13 cellular contexts compared by ENCODE assay signal in the genomic region with DNA sequence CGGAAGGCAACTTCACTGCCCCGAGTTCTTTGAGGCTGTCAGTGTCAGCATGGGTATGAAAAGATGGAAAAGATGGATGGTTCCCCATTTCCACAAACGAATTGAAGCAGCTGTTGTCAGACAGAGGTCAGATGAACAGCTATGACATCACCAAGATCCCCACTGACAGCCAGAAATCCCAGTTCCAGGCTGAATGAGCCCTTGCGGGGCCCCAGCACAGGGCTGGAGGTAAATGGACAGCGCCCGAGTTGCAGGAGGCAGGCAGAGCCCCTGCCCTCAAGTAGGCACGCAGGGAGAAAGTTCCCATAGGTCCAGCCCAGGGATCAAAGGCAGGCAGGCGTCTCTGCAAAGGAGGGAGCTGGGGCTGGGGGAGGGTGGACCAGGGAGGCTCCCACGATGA.
A peak's percentile ranks its signal among the peaks of the same experiment; 100 is the strongest.
DNase-seq lines count a peak whose midpoint lies in the region; ATAC-seq and TF ChIP-seq lines count a peak whose summit lies in the region.
"Had no signal": no experiment of that assay in that cellular context is flagged by ENCODE, and none has a peak within 500 bp of the region (broad histone marks: within the 10 kb centered on the region; RNA-seq: fewer than 3 reads in every experiment).

No MANE protein-coding gene starts in this region.

- peaks cover 9% of the 10 kb centered on the region; the same call in 1 of the 2 replicates for H3K4me1 ChIP-seq in GM23338 (ENCODE audit: insufficient read depth)
- H3K4me1 ChIP-seq in SJCRH30: peaks cover 33% of the 10 kb centered on the region
- H3K4me1 ChIP-seq in neuronal stem cell (ENCODE audit: control insufficient read depth in 2 of 2, insufficient read depth in 1 of 2, low read depth in 1 of 2, low read length in 2 of 2): peaks cover 3 to 7% of the 10 kb centered on the region in 2 donors

- H2BK12ac ChIP-seq in neuronal stem cell (ENCODE audit: low read length): no peak overlapping the region

- H4K91ac ChIP-seq in neuronal stem cell (ENCODE audit: low read depth, low read length, poor library complexity): no peak overlapping the region

- peaks cover 20% of the 10 kb centered on the region for H3K4me1 Mint-ChIP-seq in GM23338

- H2AK5ac ChIP-seq in neuronal stem cell (ENCODE audit: low read depth, low read length): no peak overlapping the region

- H3K9me2 ChIP-seq in GM23338 (ENCODE audit: insufficient read depth): no peaks in the 10 kb centered on the region

- peak; percentile 89 for ATAC-seq in GM23338
- no peak for ATAC-seq in stimulated activated naive CD8-positive, alpha-beta T cell treated with anti-CD3 and anti-CD28 coated beads, Interleukin-15, Interleukin-2, amounts not matched to agents 100 U/mL and 50 U/mL, for 24 hours
- ATAC-seq: GM12878 had no signal

- H3K36me3 ChIP-seq in GM23338 (ENCODE audit: insufficient read depth) (no peaks in the 10 kb centered on the region), SJCRH30 (no peaks in the 10 kb centered on the region), neuronal stem cell (replicated peaks in 1 of 2; ENCODE audit: control insufficient read depth in 2 of 2, insufficient read depth in 2 of 2, low read length in 2 of 2) (no peaks in the 10 kb centered on the region)
- H3K36me3 ChIP-seq: MG63 had no signal

- H3K18ac ChIP-seq in neuronal stem cell (ENCODE audit: low read length): no peak overlapping the region

- H3K27me3 Mint-ChIP-seq in GM23338 (ENCODE audit: insufficient read depth, low read depth, poor library complexity): peaks cover 2% of the 10 kb centered on the region

- H4K20me1 ChIP-seq in GM23338 (replicated peaks; ENCODE audit: insufficient read depth): no peaks in the 10 kb centered on the region

- no peak overlapping the region for H4K8ac ChIP-seq in neuronal stem cell (ENCODE audit: low read depth, low read length)

- H3K79me2 ChIP-seq in GM23338 (replicated peaks; ENCODE audit: insufficient read depth): no peaks in the 10 kb centered on the region

- H2BK120ac ChIP-seq in neuronal stem cell (ENCODE audit: low read depth, low read length): no peak overlapping the region

- no peaks in the 10 kb centered on the region; the same call in 2 of the 3 replicates for H3K9me3 Mint-ChIP-seq in GM23338

- no peaks in the 10 kb centered on the region for H3F3A ChIP-seq in GM23338 (replicated peaks; ENCODE audit: low read depth)

- H3K9me3 ChIP-seq in SJCRH30 (replicated peaks) (no peaks in the 10 kb centered on the region), neuronal stem cell (replicated peaks in 1 of 2; ENCODE audit: control insufficient read depth in 2 of 2, insufficient read depth in 1 of 2, low read depth in 1 of 2, low read length in 2 of 2) (no peaks in the 10 kb centered on the region)
- H3K9me3 ChIP-seq: MG63 had no signal

- H3K4me3 ChIP-seq in GM23338: no peak overlapping the region
- H3K4me3 ChIP-seq in SJCRH30: no peak overlapping the region
- no peak overlapping the region for H3K4me3 ChIP-seq in neuronal stem cell (ENCODE audit: low read length in 2 of 2)
- H3K4me3 ChIP-seq: GM12878, MG63 had no signal

- H3K4me3 Mint-ChIP-seq in GM23338: no peak overlapping the region

- H3K27ac Mint-ChIP-seq in GM23338: no peak overlapping the region

- no peak overlapping the region for H3K27ac ChIP-seq in GM23338 (ENCODE audit: low read depth)
- no peak overlapping the region for H3K27ac ChIP-seq in SJCRH30
- H3K27ac ChIP-seq in neuronal stem cell (replicated peaks; ENCODE audit: low read length): no peak overlapping the region
- H3K27ac ChIP-seq in caudate nucleus (ENCODE audit: low read depth, low read length): no peak overlapping the region

- no CpG with 5 or more reads among the region's 9 CpGs for WGBS in neuronal stem cell (ENCODE audit: extremely low coverage in 2 of 2, insufficient read length in 2 of 2, insufficient replicate concordance in 1 of 2), 2 donors

- 0 out of 2 replicates have a peak overlapping the region, but pooled peaks have one; percentile 26 for H3K4me2 ChIP-seq in GM23338
- no peak overlapping the region for H3K4me2 ChIP-seq in neuronal stem cell (ENCODE audit: insufficient read depth, low read length, poor library complexity, severe bottlenecking)

- no peak overlapping the region for H2BK5ac ChIP-seq in neuronal stem cell (ENCODE audit: low read length)

- H2AFZ ChIP-seq in GM23338 (peak overlapping the region; percentile 83; the same call in 1 of the 2 replicates), neuronal stem cell (ENCODE audit: low read length) (peak overlapping the region; percentile 61)

- no peak overlapping the region for H3K4ac ChIP-seq in neuronal stem cell (ENCODE audit: low read length)

- DNase-seq in GM23338 (ENCODE audit: low spot score) (peak; percentile 35), SJCRH30 (peak; percentile 75 to 84), iPS-NIHi7 (ENCODE audit: extremely low spot score) (peak; percentile 58), neuronal stem cell (ENCODE audit: low spot score) (no peak), caudate nucleus (lab: John Stamatoyannopoulos, UW) (no peak), Kasumi-1 (lab: John Stamatoyannopoulos, UW) (no peak)
- DNase-seq in activated effector memory CD4-positive, alpha-beta T cell treated with anti-CD3 and anti-CD28 coated beads, Interleukin-2, amount 50 U/mL, for 16 hours: no peak
- no peak for DNase-seq in stimulated activated naive CD8-positive, alpha-beta T cell treated with anti-CD3 and anti-CD28 coated beads, Interleukin-15, Interleukin-2, amounts not matched to agents 100 U/mL and 50 U/mL, for 24 hours
- DNase-seq: C1 segment of cervical spinal cord, KBM-7, MG63, NCI-H1930 had no signal

- H3K9ac ChIP-seq in neuronal stem cell (ENCODE audit: low read depth, low read length, poor library complexity): no peak overlapping the region

- no peaks in the 10 kb centered on the region for H3K27me3 ChIP-seq in GM23338 (ENCODE audit: insufficient read depth)
- H3K27me3 ChIP-seq in SJCRH30: no peaks in the 10 kb centered on the region
- H3K27me3 ChIP-seq in neuronal stem cell (ENCODE audit: control insufficient read depth in 3 of 3, insufficient read depth in 3 of 3, low read depth in 1 of 3, low read length in 3 of 3): peaks cover 0 to 27% (median 0%) of the 10 kb centered on the region in 3 experiments
- H3K27me3 ChIP-seq: MG63 had no signal

- H3K14ac ChIP-seq in neuronal stem cell (ENCODE audit: low read length): no peak overlapping the region

- no peaks in the 10 kb centered on the region for H3K36me3 Mint-ChIP-seq in GM23338 (ENCODE audit: low read depth)

- no peak overlapping the region for H3K23ac ChIP-seq in neuronal stem cell (ENCODE audit: low read depth, low read length, poor library complexity)

- H3K79me1 ChIP-seq in neuronal stem cell (ENCODE audit: low read depth, low read length): no peaks in the 10 kb centered on the region

- no peak for TF ChIP-seq CTCF in GM23338 (conservative IDR thresholded peaks at IDR 0.05; ENCODE audit: low read depth in 2 of 2)

- H2BK15ac ChIP-seq in neuronal stem cell (ENCODE audit: low read length): no peak overlapping the region

TF ChIP-seq in GM23338, 12 proteins besides CTCF, POLR2A, EP300 and RAD21:
- TF ChIP-seq, protein P1, sequence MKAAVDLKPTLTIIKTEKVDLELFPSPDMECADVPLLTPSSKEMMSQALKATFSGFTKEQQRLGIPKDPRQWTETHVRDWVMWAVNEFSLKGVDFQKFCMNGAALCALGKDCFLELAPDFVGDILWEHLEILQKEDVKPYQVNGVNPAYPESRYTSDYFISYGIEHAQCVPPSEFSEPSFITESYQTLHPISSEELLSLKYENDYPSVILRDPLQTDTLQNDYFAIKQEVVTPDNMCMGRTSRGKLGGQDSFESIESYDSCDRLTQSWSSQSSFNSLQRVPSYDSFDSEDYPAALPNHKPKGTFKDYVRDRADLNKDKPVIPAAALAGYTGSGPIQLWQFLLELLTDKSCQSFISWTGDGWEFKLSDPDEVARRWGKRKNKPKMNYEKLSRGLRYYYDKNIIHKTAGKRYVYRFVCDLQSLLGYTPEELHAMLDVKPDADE (IDR thresholded peaks at IDR 0.05): no peak
- TF ChIP-seq POLR2AphosphoS5 (IDR thresholded peaks at IDR 0.05; ENCODE audit: low read depth): no peak
- TF ChIP-seq, protein P2, sequence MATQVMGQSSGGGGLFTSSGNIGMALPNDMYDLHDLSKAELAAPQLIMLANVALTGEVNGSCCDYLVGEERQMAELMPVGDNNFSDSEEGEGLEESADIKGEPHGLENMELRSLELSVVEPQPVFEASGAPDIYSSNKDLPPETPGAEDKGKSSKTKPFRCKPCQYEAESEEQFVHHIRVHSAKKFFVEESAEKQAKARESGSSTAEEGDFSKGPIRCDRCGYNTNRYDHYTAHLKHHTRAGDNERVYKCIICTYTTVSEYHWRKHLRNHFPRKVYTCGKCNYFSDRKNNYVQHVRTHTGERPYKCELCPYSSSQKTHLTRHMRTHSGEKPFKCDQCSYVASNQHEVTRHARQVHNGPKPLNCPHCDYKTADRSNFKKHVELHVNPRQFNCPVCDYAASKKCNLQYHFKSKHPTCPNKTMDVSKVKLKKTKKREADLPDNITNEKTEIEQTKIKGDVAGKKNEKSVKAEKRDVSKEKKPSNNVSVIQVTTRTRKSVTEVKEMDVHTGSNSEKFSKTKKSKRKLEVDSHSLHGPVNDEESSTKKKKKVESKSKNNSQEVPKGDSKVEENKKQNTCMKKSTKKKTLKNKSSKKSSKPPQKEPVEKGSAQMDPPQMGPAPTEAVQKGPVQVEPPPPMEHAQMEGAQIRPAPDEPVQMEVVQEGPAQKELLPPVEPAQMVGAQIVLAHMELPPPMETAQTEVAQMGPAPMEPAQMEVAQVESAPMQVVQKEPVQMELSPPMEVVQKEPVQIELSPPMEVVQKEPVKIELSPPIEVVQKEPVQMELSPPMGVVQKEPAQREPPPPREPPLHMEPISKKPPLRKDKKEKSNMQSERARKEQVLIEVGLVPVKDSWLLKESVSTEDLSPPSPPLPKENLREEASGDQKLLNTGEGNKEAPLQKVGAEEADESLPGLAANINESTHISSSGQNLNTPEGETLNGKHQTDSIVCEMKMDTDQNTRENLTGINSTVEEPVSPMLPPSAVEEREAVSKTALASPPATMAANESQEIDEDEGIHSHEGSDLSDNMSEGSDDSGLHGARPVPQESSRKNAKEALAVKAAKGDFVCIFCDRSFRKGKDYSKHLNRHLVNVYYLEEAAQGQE (IDR thresholded peaks at IDR 0.05; ENCODE audit: unreplicated experiment): peak; percentile 34

Comparison
In these comparisons a context has a peak if more than half of its experiments do, and no peak if none do; other contexts are left out.
1. DNase-seq: peak in GM23338 (single experiment), SJCRH30 (2 of 2) and iPS-NIHi7 (single experiment); none in neuronal stem cell (single experiment), caudate nucleus (0 of 61), activated effector memory CD4-positive, alpha-beta T cell treated with anti-CD3 and anti-CD28 coated beads, Interleukin-2, amount 50 U/mL, for 16 hours (single experiment), stimulated activated naive CD8-positive, alpha-beta T cell treated with anti-CD3 and anti-CD28 coated beads, Interleukin-15, Interleukin-2, amounts not matched to agents 100 U/mL and 50 U/mL, for 24 hours (single experiment) and Kasumi-1 (0 of 2).